Comparison of ENCODE assay signal across 11 cellular contexts in genomic region chr5:139415221-139415861, GRCh38. TPM values are rescaled to one million over a fixed set of nuclear protein-coding genes. Genes with fewer than 3 reads are reported as not detected.
DNase-seq lines count a peak whose midpoint lies in the region; ATAC-seq and TF ChIP-seq lines count a peak whose summit lies in the region.
"Had no signal": no experiment of that assay in that cellular context is flagged by ENCODE, and none has a peak within 500 bp of the region (broad histone marks: within the 10 kb centered on the region; RNA-seq: fewer than 3 reads in every experiment).

No MANE protein-coding gene starts in this region.

- intact Hi-C loops in posterior cingulate gyrus (cut with DNase I), result no loop called here

- H3K79me2 ChIP-seq in DND-41 (ENCODE audit: insufficient read depth, low read length), result no peaks in the 10 kb centered on the region

- DNase-seq in DND-41, result peak; percentile 52
- DNase-seq in SJCRH30, result no peak
- peak; percentile 70 to 97 (median 81) for DNase-seq in posterior cingulate gyrus
- DNase-seq in NAMALWA (ENCODE audit: low spot score), result no peak
- DNase-seq in OCI-M2 (lab: John Stamatoyannopoulos, UW; ENCODE audit: unreplicated experiment), result no peak
- DNase-seq in AG08395 (ENCODE audit: low spot score), result no peak
- DNase-seq: mesendoderm, NCI-H69 had no signal

- H2AFZ ChIP-seq in DND-41 (ENCODE audit: low read depth, low read length), result no peak overlapping the region

- H3K27me3 ChIP-seq in DND-41 (ENCODE audit: insufficient read depth, low read length, poor library complexity) (no peaks in the 10 kb centered on the region), SJCRH30 (no peaks in the 10 kb centered on the region), duodenal mucosa (ENCODE audit: control insufficient read depth in 1 of 2, insufficient read depth in 2 of 2, low read length in 2 of 2) (no peaks in the 10 kb centered on the region)

- H3K9ac ChIP-seq in DND-41 (ENCODE audit: low read depth, low read length) (no peak overlapping the region), duodenal mucosa (ENCODE audit: low read depth in 1 of 2, low read length in 2 of 2) (peak overlapping the region; percentile 15 to 22)

- H3K4me1 ChIP-seq in DND-41 (ENCODE audit: insufficient read depth, low read length) (peaks cover 27% of the 10 kb centered on the region), SJCRH30 (peaks cover 14% of the 10 kb centered on the region), duodenal mucosa (ENCODE audit: control insufficient read depth in 1 of 2, insufficient read depth in 2 of 2, low read length in 2 of 2) (peaks cover 50 to 54% of the 10 kb centered on the region in 2 donors)

- H4K20me1 ChIP-seq in DND-41 (ENCODE audit: insufficient read depth, low read length), result no peaks in the 10 kb centered on the region

- no peak for TF ChIP-seq CTCF in DND-41 (IDR thresholded peaks at IDR 0.05; ENCODE audit: borderline replicate concordance, extremely low read depth, low read length, poor library complexity, severe bottlenecking)

- ATAC-seq in DND-41 (ENCODE audit: insufficient read depth, low read depth) (peak; percentile 89), GM21528 (IDR thresholded peaks at IDR 0.05; ENCODE audit: low FRiP score, unreplicated experiment) (no peak)

- H3K9me3 ChIP-seq in DND-41 (ENCODE audit: insufficient read depth, low read length, severe bottlenecking), result no peaks in the 10 kb centered on the region
- no peaks in the 10 kb centered on the region for H3K9me3 ChIP-seq in SJCRH30 (replicated peaks)
- no peaks in the 10 kb centered on the region for H3K9me3 ChIP-seq in duodenal mucosa (ENCODE audit: control insufficient read depth in 1 of 2, low read length in 2 of 2)

- H3K36me3 ChIP-seq in DND-41 (ENCODE audit: insufficient read depth, low read length) (peaks cover 26% of the 10 kb centered on the region; the same call in 1 of the 2 replicates), SJCRH30 (peaks cover 12% of the 10 kb centered on the region; the same call in 1 of the 2 replicates), duodenal mucosa (ENCODE audit: control insufficient read depth in 1 of 2, insufficient read depth in 2 of 2, low read length in 2 of 2) (no peaks in the 10 kb centered on the region)

- H3K4me3 ChIP-seq in DND-41 (ENCODE audit: low read depth in 1 of 2, low read length in 2 of 2), result no peak overlapping the region
- H3K4me3 ChIP-seq in SJCRH30, result no peak overlapping the region
- H3K4me3 ChIP-seq in duodenal mucosa (ENCODE audit: low read depth in 1 of 2, low read length in 2 of 2), result peak overlapping the region in 1 of 2 donors; percentile 2

- H3K27ac ChIP-seq in DND-41 (ENCODE audit: low read length), result peak overlapping the region; percentile 52; the same call in 1 of the 2 replicates
- peak overlapping the region; percentile 54 for H3K27ac ChIP-seq in SJCRH30
- H3K27ac ChIP-seq in duodenal mucosa (ENCODE audit: low read depth, low read length), result no peak overlapping the region

- H3K4me2 ChIP-seq in DND-41 (ENCODE audit: insufficient read depth, low read length), result no peak overlapping the region

RNA-seq across cellular contexts. Expression of gene SPATA24, which starts 11.5 kb away (rescaled TPM):
- total RNA-seq in SJCRH30 (2014; rRNA removed; shearing (Covaris generic)), result 8.2 and 8.8 TPM in 2 replicates

RNA-seq across cellular contexts. Expression of gene PROB1, which starts 20.4 kb away (rescaled TPM):
- total RNA-seq in SJCRH30 (2014; rRNA removed; shearing (Covaris generic)), result 0.38 and 0.59 TPM in 2 replicates

RNA-seq across cellular contexts. Expression of gene DNAJC18, which starts 24.0 kb away (rescaled TPM):
- 19.7 and 19.8 TPM in 2 replicates for total RNA-seq in SJCRH30 (2014; rRNA removed; shearing (Covaris generic))

RNA-seq across cellular contexts. Expression of gene MZB1, which starts 25.6 kb away (rescaled TPM):
- total RNA-seq in SJCRH30 (2014; rRNA removed; shearing (Covaris generic)), result 0.24 TPM in 1 of 2 replicates, not detected in the other
- total RNA-seq: Daoy had no signal

RNA-seq across cellular contexts. Expression of gene SLC23A1, which starts 32.2 kb away (rescaled TPM):
- not detected in 2 replicates for total RNA-seq in SJCRH30 (2014; rRNA removed; shearing (Covaris generic))
- total RNA-seq: Daoy had no signal

Comparison
In these comparisons a context has a peak if more than half of its experiments do, and no peak if none do; other contexts are left out.
1. DNase-seq: peak in DND-41 (single experiment) and posterior cingulate gyrus (10 of 10); none in SJCRH30 (0 of 2), NAMALWA (single experiment), OCI-M2 (single experiment) and AG08395 (single experiment).